ENCODE assay signal across 30 cellular contexts in the genomic region with DNA sequence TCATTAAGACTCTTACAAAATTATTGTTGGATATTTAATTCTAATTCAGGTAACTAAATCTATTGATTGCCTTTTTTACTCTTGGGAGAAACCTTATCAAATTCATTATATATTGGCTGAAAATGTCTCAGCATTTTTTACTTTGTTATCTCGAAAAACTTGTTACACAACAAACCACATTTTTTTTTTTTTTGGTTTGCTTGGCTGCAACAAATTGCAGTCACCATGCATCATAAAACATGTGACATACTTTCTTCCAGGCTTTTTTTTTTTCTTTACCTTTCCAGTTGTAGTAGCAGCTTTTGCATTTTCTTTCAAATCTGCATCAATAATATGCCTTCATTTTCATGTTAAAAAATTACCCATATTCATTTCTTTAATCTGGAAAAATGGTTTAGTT.
"Had no signal": no experiment of that assay in that cellular context is flagged by ENCODE, and none has a peak within 500 bp of the region (broad histone marks: within the 10 kb centered on the region; RNA-seq: fewer than 3 reads in every experiment).

No MANE protein-coding gene starts in this region.

- H3K4me3 ChIP-seq: coronary artery, dorsolateral prefrontal cortex, gastrocnemius medialis, heart left ventricle had no signal

- FAIRE-seq: astrocyte had no signal

- H3K27me3 ChIP-seq: brain microvascular endothelial cell, dorsolateral prefrontal cortex, gastrocnemius medialis, heart left ventricle had no signal

- DNase-seq: activated CD4-positive, alpha-beta T cell treated with anti-CD3 and anti-CD28 coated beads for 1 hour; activated CD4-positive, alpha-beta T cell treated with anti-CD3 and anti-CD28 coated beads for 4 hours; activated CD4-positive, alpha-beta T cell treated with anti-CD3 and anti-CD28 coated beads, Interleukin-2, amount 10 ng/mL, durations not matched to agents 7 days and 5 days; activated CD4-positive, alpha-beta T cell treated with anti-CD3 and anti-CD28 coated beads, Interleukin-2, amount 50 U/mL, for 48 hours; activated CD8-positive, alpha-beta memory T cell treated with anti-CD3 and anti-CD28 coated beads for 24 hours; activated CD8-positive, alpha-beta T cell treated with anti-CD3 and anti-CD28 coated beads for 36 hours; activated effector memory CD4-positive, alpha-beta T cell treated with Interleukin-2 at 50 U/mL for 16 hours; activated gamma-delta T cell treated with Interleukin-2 at 50 U/mL for 16 hours; activated naive CD4-positive, alpha-beta T cell treated with anti-CD3 and anti-CD28 coated beads, Interleukin-2, amount 50 U/mL, for 16 hours; activated naive CD4-positive, alpha-beta T cell treated with Interleukin-2 at 50 U/mL for 16 hours; activated T-cell treated with anti-CD3 and anti-CD28 coated beads, Interleukin-2, amount 50 U/mL, for 4 hours; amniotic stem cell; anterior cingulate cortex; brain microvascular endothelial cell; central memory CD4-positive, alpha-beta T cell; cerebellar nuclear complex; dorsolateral prefrontal cortex; effector memory CD4-positive, alpha-beta T cell; endodermal cell; foreskin fibroblast; gastrocnemius medialis; glutamatergic neuron; heart left ventricle; T-helper 2 cell had no signal

- H3K4me1 ChIP-seq: gastrocnemius medialis had no signal

- H3K9me3 ChIP-seq: gastrocnemius medialis, heart left ventricle had no signal

- H3K36me3 ChIP-seq: brain microvascular endothelial cell, gastrocnemius medialis, heart left ventricle had no signal

- H3K27ac ChIP-seq: brain microvascular endothelial cell, coronary artery, dorsolateral prefrontal cortex, gastrocnemius medialis, heart left ventricle, VCaP had no signal

- ATAC-seq: activated CD8-positive, alpha-beta T cell treated with anti-CD3 and anti-CD28 coated beads for 36 hours; activated T-cell treated with anti-CD3 and anti-CD28 coated beads, Interleukin-2, amount 50 U/mL, for 4 hours; activated T-helper 17 cell treated with anti-CD3 and anti-CD28 coated beads, Interleukin-2, amount 50 U/mL, for 72 hours; esophagus mucosa; gastrocnemius medialis; heart left ventricle; WTC11 had no signal
